9 cellular contexts compared by ENCODE assay signal in the genomic region with DNA sequence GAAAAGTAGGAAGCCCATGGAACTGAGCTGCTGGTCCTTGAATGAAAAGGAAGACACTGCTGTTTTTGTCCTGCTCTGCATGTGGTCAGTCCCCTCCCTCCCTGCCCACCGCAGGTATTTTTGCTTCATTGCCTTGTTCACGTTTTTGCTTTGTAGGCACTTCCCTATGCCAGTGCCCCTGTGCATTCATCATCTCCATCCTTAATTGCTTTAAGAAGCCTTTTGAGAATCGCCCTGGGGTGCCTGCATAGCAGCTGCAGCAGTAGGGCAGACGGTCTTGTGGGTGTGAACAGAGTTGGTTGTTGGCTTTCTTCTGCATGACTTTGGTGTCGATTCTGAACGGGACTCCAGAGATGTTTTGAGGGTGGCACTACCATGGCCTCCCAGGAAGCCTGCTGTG.
DNase-seq lines count a peak whose midpoint lies in the region; ATAC-seq and TF ChIP-seq lines count a peak whose summit lies in the region.
"Had no signal": no experiment of that assay in that cellular context is flagged by ENCODE, and none has a peak within 500 bp of the region (broad histone marks: within the 10 kb centered on the region; RNA-seq: fewer than 3 reads in every experiment).

No MANE protein-coding gene starts in this region.

- no peak for TF ChIP-seq CTCF in right atrium auricular region (IDR thresholded peaks at IDR 0.05)

- H3K4me3 ChIP-seq in right atrium auricular region = no peak overlapping the region

- peak overlapping the region; percentile 73 for H3K27ac Mint-ChIP-seq in T-helper 2 cell treated with Interferon-gamma antibody and Interleukin-4, amounts not matched to agents 5 μg/mL and 100 μg/mL, for 36 hours

- DNase-seq in right atrium auricular region (ENCODE audit: low spot score) (no peak), left cardiac atrium (no peak), glomerular visceral epithelial cell (ENCODE audit: extremely low spot score) (peak; percentile 28)
- DNase-seq in T-helper 2 cell treated with Interferon-gamma antibody and Interleukin-4, amounts not matched to agents 5 μg/mL and 100 μg/mL, for 36 hours (ENCODE audit: low spot score) = no peak
- DNase-seq in effector CD8-positive, alpha-beta T cell (lab: John Stamatoyannopoulos, UW) = no peak
- DNase-seq: NCI-H1092 treated with DMSO at 0.1 percent for 48 hours had no signal

- no peaks in the 10 kb centered on the region for H3K27me3 Mint-ChIP-seq in T-helper 2 cell treated with Interferon-gamma antibody and Interleukin-4, amounts not matched to agents 5 μg/mL and 100 μg/mL, for 36 hours (ENCODE audit: low read depth)

- ATAC-seq in left cardiac atrium (no peak), HG03045 (IDR thresholded peaks at IDR 0.05; ENCODE audit: unreplicated experiment) (no peak), HG03025 (IDR thresholded peaks at IDR 0.05; ENCODE audit: low FRiP score, unreplicated experiment) (no peak), HG03196 (IDR thresholded peaks at IDR 0.05; ENCODE audit: unreplicated experiment) (no peak)

- peak overlapping the region; percentile 29 for H3K4me3 Mint-ChIP-seq in T-helper 2 cell treated with Interferon-gamma antibody and Interleukin-4, amounts not matched to agents 5 μg/mL and 100 μg/mL, for 36 hours

- no peaks in the 10 kb centered on the region for H3K9me3 ChIP-seq in right atrium auricular region

- H3K36me3 Mint-ChIP-seq in T-helper 2 cell treated with Interferon-gamma antibody and Interleukin-4, amounts not matched to agents 5 μg/mL and 100 μg/mL, for 36 hours (ENCODE audit: low read depth) = peaks cover 41% of the 10 kb centered on the region

- H3K4me1 ChIP-seq in right atrium auricular region = peaks cover 0 to 47% of the 10 kb centered on the region in 2 donors

- H3K27me3 ChIP-seq in right atrium auricular region = no peaks in the 10 kb centered on the region

- H3K27ac ChIP-seq in right atrium auricular region = peak overlapping the region; percentile 82 to 92

- H3K9me3 Mint-ChIP-seq in T-helper 2 cell treated with Interferon-gamma antibody and Interleukin-4, amounts not matched to agents 5 μg/mL and 100 μg/mL, for 36 hours = peaks cover 13% of the 10 kb centered on the region

- no peaks in the 10 kb centered on the region for H3K36me3 ChIP-seq in right atrium auricular region

- intact Hi-C loops in left cardiac atrium (cut with DNase I) = loop anchor here in 1 of 2 donors (10.0 kb wide), 2 partner anchors 98 to 132 kb away; a partner anchor contains a TSS

- H3K4me1 Mint-ChIP-seq in T-helper 2 cell treated with Interferon-gamma antibody and Interleukin-4, amounts not matched to agents 5 μg/mL and 100 μg/mL, for 36 hours (ENCODE audit: low read depth) = peaks cover 61% of the 10 kb centered on the region
